In genomic region chr6:11607381-11607780, GRCh38 we compare ENCODE assay signal across 16 cellular contexts.
DNase-seq lines count a peak whose midpoint lies in the region; ATAC-seq, FAIRE-seq and TF ChIP-seq lines count a peak whose summit lies in the region.
"Had no signal": no experiment of that assay in that cellular context is flagged by ENCODE, and none has a peak within 500 bp of the region (broad histone marks: within the 10 kb centered on the region; RNA-seq: fewer than 3 reads in every experiment).

No MANE protein-coding gene starts in this region.

- H3K4me1 Mint-ChIP-seq in chondrocyte (ENCODE audit: low read depth), result peaks cover 52% of the 10 kb centered on the region
- H3K4me1 Mint-ChIP-seq: activated naive CD8-positive, alpha-beta T cell treated with anti-CD3 and anti-CD28 coated beads, Interleukin-2, amount 50 U/mL, for 24 hours had no signal

- no peaks in the 10 kb centered on the region for H3K9me3 Mint-ChIP-seq in chondrocyte (ENCODE audit: low read depth)
- H3K9me3 Mint-ChIP-seq: activated naive CD8-positive, alpha-beta T cell treated with anti-CD3 and anti-CD28 coated beads, Interleukin-2, amount 50 U/mL, for 24 hours; T-helper 1 cell treated with Interleukin-12 subunit alpha and Interleukin-12 subunit beta and Interleukin-4 antibody, amounts not matched to agents 30 μg/mL and 1 μg/mL, for 36 hours had no signal

- H3K27ac ChIP-seq in left lung, result peak overlapping the region; percentile 18 to 46

- H3K27me3 Mint-ChIP-seq in chondrocyte (ENCODE audit: low read depth), result no peaks in the 10 kb centered on the region

- peak overlapping the region; percentile 4 for H3K4me3 Mint-ChIP-seq in chondrocyte (ENCODE audit: unreplicated experiment)
- H3K4me3 Mint-ChIP-seq: activated naive CD8-positive, alpha-beta T cell treated with anti-CD3 and anti-CD28 coated beads, Interleukin-2, amount 50 U/mL, for 24 hours; T-helper 1 cell treated with Interleukin-12 subunit alpha and Interleukin-12 subunit beta and Interleukin-4 antibody, amounts not matched to agents 30 μg/mL and 1 μg/mL, for 36 hours had no signal

- H3K9me3 ChIP-seq in left lung, result no peaks in the 10 kb centered on the region

- ATAC-seq in left lung (peak; percentile 58), sciatic nerve (peak; percentile 66), GM21529 (IDR thresholded peaks at IDR 0.05; ENCODE audit: unreplicated experiment) (no peak), GM18520 (IDR thresholded peaks at IDR 0.05; ENCODE audit: unreplicated experiment) (no peak)
- ATAC-seq: activated naive CD8-positive, alpha-beta T cell treated with anti-CD3 and anti-CD28 coated beads, Interleukin-2, amount 50 U/mL, for 24 hours had no signal

- no peak for TF ChIP-seq POLR2A in H54 (IDR thresholded peaks at IDR 0.05; ENCODE audit: low read depth, low read length)

- no peak overlapping the region for H3K4me3 ChIP-seq in left lung

- no peaks in the 10 kb centered on the region for H3K36me3 Mint-ChIP-seq in chondrocyte (ENCODE audit: low read depth)

- FAIRE-seq in H54 (lab: Jason Lieb, UNC), result no peak
- FAIRE-seq: H1 had no signal

- H3K27ac Mint-ChIP-seq in chondrocyte (ENCODE audit: unreplicated experiment), result peak overlapping the region; percentile 79
- H3K27ac Mint-ChIP-seq: activated naive CD8-positive, alpha-beta T cell treated with anti-CD3 and anti-CD28 coated beads, Interleukin-2, amount 50 U/mL, for 24 hours; T-helper 1 cell treated with Interleukin-12 subunit alpha and Interleukin-12 subunit beta and Interleukin-4 antibody, amounts not matched to agents 30 μg/mL and 1 μg/mL, for 36 hours had no signal

- H3K36me3 ChIP-seq in left lung, result no peaks in the 10 kb centered on the region

- TF ChIP-seq CTCF in chondrocyte (IDR thresholded peaks at IDR 0.05) (no peak), left lung (IDR thresholded peaks at IDR 0.05) (no peak)

- H3K4me1 ChIP-seq in left lung, result peaks cover 9 to 28% of the 10 kb centered on the region in 2 donors

- intact Hi-C loops in left lung (cut with DNase I), result no loop called here
- intact Hi-C loops in sciatic nerve (cut with DNase I), result no loop called here

- DNase-seq in AG08395 (ENCODE audit: low spot score) (peak; percentile 37), chondrocyte (ENCODE audit: low spot score) (no peak), left lung (no peak), sciatic nerve (ENCODE audit: low spot score) (no peak), H54 (ENCODE audit: insufficient read length, low spot score) (no peak)
- DNase-seq in effector CD4-positive, alpha-beta T cell, result no peak
- DNase-seq: activated naive CD8-positive, alpha-beta T cell treated with anti-CD3 and anti-CD28 coated beads, Interleukin-2, amount 50 U/mL, for 24 hours; activated T-cell treated with anti-CD3 and anti-CD28 coated beads, Interleukin-2, amount 50 U/mL, for 1 hour; Calu3; cortex of kidney; KBM-7; stimulated activated naive CD4-positive, alpha-beta T cell treated with Interleukin-2 at 50 U/mL for 16 hours had no signal

- no peaks in the 10 kb centered on the region for H3K27me3 ChIP-seq in left lung

Comparison
In these comparisons a context has a peak if more than half of its experiments do, and no peak if none do; other contexts are left out.
1. ATAC-seq: peak in left lung (single experiment) and sciatic nerve (single experiment); none in GM21529 (single experiment) and GM18520 (single experiment).